In the genomic region with DNA sequence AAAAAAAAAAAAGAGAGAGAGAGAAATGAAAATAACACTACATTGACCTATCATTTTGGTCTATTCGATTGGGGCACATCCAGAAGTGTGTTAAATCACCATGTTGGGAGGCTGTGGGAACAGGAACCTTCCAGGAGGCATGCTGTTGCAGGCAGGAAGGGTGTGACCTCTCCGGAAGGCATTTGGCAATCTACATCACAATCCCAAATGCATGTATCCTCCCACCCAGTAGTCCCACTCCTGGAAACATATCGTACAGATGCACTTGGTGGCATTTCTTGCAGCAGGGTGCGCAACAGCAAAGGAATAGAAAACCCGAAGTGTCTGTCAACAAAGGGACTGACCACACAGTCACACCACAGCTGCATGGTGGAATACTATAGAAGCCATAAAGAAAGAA, we compare ENCODE assay signal across 15 cellular contexts. TPM values are rescaled to one million over a fixed set of nuclear protein-coding genes. Genes with fewer than 3 reads are reported as not detected.
DNase-seq lines count a peak whose midpoint lies in the region; ATAC-seq, FAIRE-seq and TF ChIP-seq lines count a peak whose summit lies in the region.
"Had no signal": no experiment of that assay in that cellular context is flagged by ENCODE, and none has a peak within 500 bp of the region (broad histone marks: within the 10 kb centered on the region; RNA-seq: fewer than 3 reads in every experiment).

No MANE protein-coding gene starts in this region.

- H3K36me3 Mint-ChIP-seq in T-helper 1 cell treated with Interleukin-12 subunit alpha and Interleukin-12 subunit beta and Interleukin-4 antibody, amounts not matched to agents 30 μg/mL and 1 μg/mL, for 36 hours (ENCODE audit: low read depth) = no peaks in the 10 kb centered on the region
- no peaks in the 10 kb centered on the region for H3K36me3 Mint-ChIP-seq in WTC11
- H3K36me3 Mint-ChIP-seq: activated naive CD8-positive, alpha-beta T cell treated with anti-CD3 and anti-CD28 coated beads for 36 hours had no signal

- POLR2A ChIA-PET in WTC11 (lab: Charles Lee) = no interaction called here

- TF ChIP-seq CTCF in WTC11 (IDR thresholded peaks at IDR 0.05) = no peak

- peak overlapping the region; percentile 96 for H3K27ac ChIP-seq in temporal lobe (ENCODE audit: low read depth, low read length)
- H3K27ac ChIP-seq: thoracic aorta had no signal

- H3K27me3 Mint-ChIP-seq in T-helper 1 cell treated with Interleukin-12 subunit alpha and Interleukin-12 subunit beta and Interleukin-4 antibody, amounts not matched to agents 30 μg/mL and 1 μg/mL, for 36 hours (ENCODE audit: low read depth) = peaks cover 13% of the 10 kb centered on the region
- peaks cover 2% of the 10 kb centered on the region for H3K27me3 Mint-ChIP-seq in WTC11 (ENCODE audit: low read depth)
- H3K27me3 Mint-ChIP-seq: activated naive CD8-positive, alpha-beta T cell treated with anti-CD3 and anti-CD28 coated beads for 36 hours had no signal

- peak overlapping the region; percentile 13 for H3K27ac Mint-ChIP-seq in T-helper 1 cell treated with Interleukin-12 subunit alpha and Interleukin-12 subunit beta and Interleukin-4 antibody, amounts not matched to agents 30 μg/mL and 1 μg/mL, for 36 hours
- H3K27ac Mint-ChIP-seq in WTC11 = peak overlapping the region; percentile 66; the same call in 1 of the 2 replicates
- H3K27ac Mint-ChIP-seq: activated CD4-positive, alpha-beta memory T cell treated with anti-CD3 and anti-CD28 coated beads, Interleukin-2, amount 10 ng/mL, durations not matched to agents 7 days and 5 days; activated naive CD8-positive, alpha-beta T cell treated with anti-CD3 and anti-CD28 coated beads for 36 hours had no signal

- CTCF ChIA-PET in WTC11 (lab: Charles Lee) = no interaction called here

- no peak for DNase-seq in T-helper 1 cell
- no peak for DNase-seq in WTC11 (ENCODE audit: low spot score)
- peak; percentile 53 for DNase-seq in left cardiac atrium
- no peak for DNase-seq in GM19239 (ENCODE audit: insufficient read length, low spot score)
- DNase-seq in NCI-H187 treated with DMSO at 0.1 percent for 48 hours (lab: John Stamatoyannopoulos, UW) = no peak
- DNase-seq: activated CD4-positive, alpha-beta memory T cell treated with anti-CD3 and anti-CD28 coated beads, Interleukin-2, amount 10 ng/mL, durations not matched to agents 7 days and 5 days; activated naive CD8-positive, alpha-beta T cell treated with anti-CD3 and anti-CD28 coated beads for 36 hours; effector CD4-positive, alpha-beta T cell; NCI-H1092 treated with DMSO at 0.1 percent for 48 hours; NCI-H526 treated with DMSO at 0.1 percent for 48 hours had no signal

- no peak for FAIRE-seq in GM19239 (lab: Jason Lieb, UNC)
- FAIRE-seq: GM12892 had no signal

- H3K4me3 Mint-ChIP-seq in T-helper 1 cell treated with Interleukin-12 subunit alpha and Interleukin-12 subunit beta and Interleukin-4 antibody, amounts not matched to agents 30 μg/mL and 1 μg/mL, for 36 hours = no peak overlapping the region
- no peak overlapping the region for H3K4me3 Mint-ChIP-seq in WTC11
- H3K4me3 Mint-ChIP-seq: activated CD4-positive, alpha-beta memory T cell treated with anti-CD3 and anti-CD28 coated beads, Interleukin-2, amount 10 ng/mL, durations not matched to agents 7 days and 5 days; activated naive CD8-positive, alpha-beta T cell treated with anti-CD3 and anti-CD28 coated beads for 36 hours had no signal

- peaks cover 31% of the 10 kb centered on the region for H3K4me1 Mint-ChIP-seq in T-helper 1 cell treated with Interleukin-12 subunit alpha and Interleukin-12 subunit beta and Interleukin-4 antibody, amounts not matched to agents 30 μg/mL and 1 μg/mL, for 36 hours (ENCODE audit: low read depth)
- H3K4me1 Mint-ChIP-seq in WTC11 = peaks cover 16% of the 10 kb centered on the region

- ATAC-seq in WTC11 (no peak), left cardiac atrium (peak in 1 of 2 donors; percentile 58), HG03097 (IDR thresholded peaks at IDR 0.05; ENCODE audit: low FRiP score, unreplicated experiment) (no peak)

- intact Hi-C loops in left cardiac atrium (cut with DNase I) = no loop called here

- no peaks in the 10 kb centered on the region for H3K9me3 Mint-ChIP-seq in T-helper 1 cell treated with Interleukin-12 subunit alpha and Interleukin-12 subunit beta and Interleukin-4 antibody, amounts not matched to agents 30 μg/mL and 1 μg/mL, for 36 hours
- no peaks in the 10 kb centered on the region for H3K9me3 Mint-ChIP-seq in WTC11
- H3K9me3 Mint-ChIP-seq: activated CD4-positive, alpha-beta memory T cell treated with anti-CD3 and anti-CD28 coated beads, Interleukin-2, amount 10 ng/mL, durations not matched to agents 7 days and 5 days; activated naive CD8-positive, alpha-beta T cell treated with anti-CD3 and anti-CD28 coated beads for 36 hours had no signal

TF ChIP-seq in WTC11, 78 proteins besides CTCF, POLR2A, EP300 and RAD21 (continues in another document):
- TF ChIP-seq AFF4 (CRISPR knock-in tag; IDR thresholded peaks at IDR 0.05; ENCODE audit: borderline replicate concordance) (no peak), E2F4 (CRISPR knock-in tag; IDR thresholded peaks at IDR 0.05; ENCODE audit: borderline replicate concordance, low read depth) (no peak), CREB1 (CRISPR knock-in tag; IDR thresholded peaks at IDR 0.05) (no peak), FOXJ3 (CRISPR knock-in tag; IDR thresholded peaks at IDR 0.05; ENCODE audit: borderline replicate concordance) (no peak), ZNF416 (CRISPR knock-in tag; IDR thresholded peaks at IDR 0.05) (no peak), SOX15 (CRISPR knock-in tag; IDR thresholded peaks at IDR 0.05) (no peak), CDX4 (CRISPR knock-in tag; IDR thresholded peaks at IDR 0.05; ENCODE audit: borderline replicate concordance) (no peak), ZNF263 (CRISPR knock-in tag; IDR thresholded peaks at IDR 0.05; ENCODE audit: low read depth) (no peak)
- TF ChIP-seq, protein P1, sequence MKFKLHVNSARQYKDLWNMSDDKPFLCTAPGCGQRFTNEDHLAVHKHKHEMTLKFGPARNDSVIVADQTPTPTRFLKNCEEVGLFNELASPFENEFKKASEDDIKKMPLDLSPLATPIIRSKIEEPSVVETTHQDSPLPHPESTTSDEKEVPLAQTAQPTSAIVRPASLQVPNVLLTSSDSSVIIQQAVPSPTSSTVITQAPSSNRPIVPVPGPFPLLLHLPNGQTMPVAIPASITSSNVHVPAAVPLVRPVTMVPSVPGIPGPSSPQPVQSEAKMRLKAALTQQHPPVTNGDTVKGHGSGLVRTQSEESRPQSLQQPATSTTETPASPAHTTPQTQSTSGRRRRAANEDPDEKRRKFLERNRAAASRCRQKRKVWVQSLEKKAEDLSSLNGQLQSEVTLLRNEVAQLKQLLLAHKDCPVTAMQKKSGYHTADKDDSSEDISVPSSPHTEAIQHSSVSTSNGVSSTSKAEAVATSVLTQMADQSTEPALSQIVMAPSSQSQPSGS (CRISPR knock-in tag; IDR thresholded peaks at IDR 0.05; ENCODE audit: borderline replicate concordance, low read depth) = no peak
- TF ChIP-seq, protein P2, sequence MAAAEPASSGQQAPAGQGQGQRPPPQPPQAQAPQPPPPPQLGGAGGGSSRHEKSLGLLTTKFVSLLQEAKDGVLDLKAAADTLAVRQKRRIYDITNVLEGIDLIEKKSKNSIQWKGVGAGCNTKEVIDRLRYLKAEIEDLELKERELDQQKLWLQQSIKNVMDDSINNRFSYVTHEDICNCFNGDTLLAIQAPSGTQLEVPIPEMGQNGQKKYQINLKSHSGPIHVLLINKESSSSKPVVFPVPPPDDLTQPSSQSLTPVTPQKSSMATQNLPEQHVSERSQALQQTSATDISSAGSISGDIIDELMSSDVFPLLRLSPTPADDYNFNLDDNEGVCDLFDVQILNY (CRISPR knock-in tag; IDR thresholded peaks at IDR 0.05) = no peak

RNA-seq across cellular contexts. Expression of gene PLLP, which starts 7.9 kb away (rescaled TPM):
- total RNA-seq in WTC11 (2021) = 2.8 to 3.4 TPM (median 3.2 TPM) in 3 replicates
- total RNA-seq in left cardiac atrium = 1 to 10 TPM; 5.0 to 8.2 TPM
- 1.5 TPM for total RNA-seq in temporal lobe

RNA-seq across cellular contexts. Expression of gene ARL2BP, which starts 31.5 kb away (rescaled TPM):
- total RNA-seq in WTC11 (2021) (10.6 to 12.4 TPM (median 12.3 TPM) in 3 replicates), left cardiac atrium (10 to 100 TPM; 52.3 to 60.3 TPM), temporal lobe (40.3 TPM)
